Comparison of ENCODE assay signal across 8 cellular contexts in the genomic region with DNA sequence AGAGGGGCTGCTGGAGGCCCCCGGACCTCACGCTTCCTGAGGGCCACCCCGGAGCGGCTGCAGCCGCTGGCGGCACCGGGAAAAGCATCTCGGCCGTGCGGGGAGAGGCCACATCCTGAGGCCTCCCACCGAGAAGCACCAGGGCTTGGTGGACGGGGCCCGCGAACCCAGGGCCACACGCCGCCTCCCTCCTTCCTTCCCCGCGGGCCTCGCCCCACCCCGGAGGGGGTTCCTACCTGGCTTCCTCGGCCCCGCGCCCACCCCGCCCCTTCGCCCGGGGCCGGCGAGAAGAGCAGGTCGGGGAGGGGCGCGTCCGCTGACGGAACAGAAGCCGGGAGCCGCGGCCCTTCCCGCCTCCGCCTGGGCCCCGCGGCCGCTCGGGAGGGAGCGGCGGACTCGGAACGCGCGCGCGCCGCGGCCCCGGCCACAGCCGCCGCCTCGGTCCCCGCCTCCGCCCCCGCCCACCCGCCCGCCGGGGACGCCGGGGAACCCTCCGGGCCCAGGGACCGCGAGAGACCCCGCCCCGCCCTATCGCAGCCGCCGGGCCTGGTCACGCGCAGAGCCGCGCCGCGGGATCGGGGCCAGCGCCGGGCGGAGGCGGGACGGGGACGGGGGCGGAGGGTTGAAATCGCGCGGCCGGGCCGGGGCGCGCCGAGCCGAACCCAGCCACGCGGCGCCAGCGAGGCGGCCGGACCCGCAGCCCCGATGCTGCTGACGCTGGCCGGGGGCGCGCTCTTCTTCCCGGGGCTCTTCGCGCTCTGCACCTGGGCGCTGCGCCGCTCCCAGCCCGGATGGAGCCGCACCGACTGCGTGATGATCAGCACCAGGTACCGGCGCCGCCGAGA. TPM values are rescaled to one million over a fixed set of nuclear protein-coding genes. Genes with fewer than 3 reads are reported as not detected.
DNase-seq lines count a peak whose midpoint lies in the region; ATAC-seq, FAIRE-seq and TF ChIP-seq lines count a peak whose summit lies in the region.

A gene (plus strand): TSS at position 654 of the 845 bp plus-strand sequence. CDS start 52 bp downstream, at position 706.

- peak; percentile 94 for DNase-seq in H7
- peak; percentile 55 for DNase-seq in NCI-H2171 treated with DMSO at 0.1 percent for 48 hours (lab: John Stamatoyannopoulos, UW)
- DNase-seq in activated CD8-positive, alpha-beta memory T cell treated with anti-CD3 and anti-CD28 coated beads, Interleukin-2, amount 50 U/mL, for 48 hours = peak; percentile 78
- DNase-seq in endothelial cell of umbilical vein (ENCODE audit: low read depth, low spot score) = peak; percentile 35
- DNase-seq in mesenteric fat pad (ENCODE audit: low spot score) = peak; percentile 91
- DNase-seq in stimulated activated naive CD8-positive, alpha-beta T cell treated with anti-CD3 and anti-CD28 coated beads, Interleukin-15, Interleukin-2, amounts not matched to agents 100 U/mL and 50 U/mL, for 24 hours = peak; percentile 73
- no peak for DNase-seq in inferior parietal cortex (ENCODE audit: extremely low spot score)

- peak within 1 kb of the TSS; percentile 96 for H3K9ac ChIP-seq in ES-I3 (ENCODE audit: low read depth, low read length)
- peak within 1 kb of the TSS; percentile 76 for H3K9ac ChIP-seq in endothelial cell of umbilical vein (replicated peaks; ENCODE audit: extremely low read depth, insufficient read depth, low read length)

- POLR2A ChIA-PET in endothelial cell of umbilical vein (lab: Charles Lee) = no interaction called here

- no peaks in the 10 kb centered on the region for H3K9me1 ChIP-seq in endothelial cell of umbilical vein (replicated peaks; ENCODE audit: control insufficient read depth, extremely low read depth, insufficient read depth, low read length)

- no peaks in the 10 kb centered on the region for H3K9me3 ChIP-seq in ES-I3 (ENCODE audit: control insufficient read depth, insufficient read depth, low read length)
- no peaks in the 10 kb centered on the region for H3K9me3 ChIP-seq in endothelial cell of umbilical vein (replicated peaks; ENCODE audit: control insufficient read depth, insufficient read depth, low read length)

- peaks cover 32% of the 10 kb centered on the region for H3K79me2 ChIP-seq in endothelial cell of umbilical vein (ENCODE audit: control insufficient read depth, insufficient read depth, low read length)

- peak within 1 kb of the TSS; percentile 98 for H3K4me2 ChIP-seq in endothelial cell of umbilical vein (ENCODE audit: insufficient read depth, low read length)

- H3K27ac ChIP-seq in endothelial cell of umbilical vein (ENCODE audit: insufficient read depth, low read depth, low read length) = peak within 1 kb of the TSS; percentile 59

- H2AFZ ChIP-seq in endothelial cell of umbilical vein (ENCODE audit: low read depth, low read length) = peak within 1 kb of the TSS; percentile 82

- peak; percentile 71 for ATAC-seq in stimulated activated naive CD8-positive, alpha-beta T cell treated with anti-CD3 and anti-CD28 coated beads, Interleukin-15, Interleukin-2, amounts not matched to agents 100 U/mL and 50 U/mL, for 24 hours

- no peaks in the 10 kb centered on the region for H3K36me3 ChIP-seq in ES-I3 (ENCODE audit: insufficient read depth, low read length)
- no peaks in the 10 kb centered on the region; the same call in 1 of the 2 replicates for H3K36me3 ChIP-seq in H7 (replicated peaks; ENCODE audit: control insufficient read depth, insufficient read depth, low read length)
- no peaks in the 10 kb centered on the region for H3K36me3 ChIP-seq in endothelial cell of umbilical vein (ENCODE audit: control insufficient read depth in 2 of 2, extremely low read depth in 1 of 2, insufficient read depth in 2 of 2, low read length in 2 of 2)

- CTCF ChIA-PET in endothelial cell of umbilical vein (lab: Charles Lee) = interaction anchor here (0.6 to 1.4 kb wide), 2 partner anchors 248 to 320 kb away, joined by 4 to 8 read pairs; a partner anchor contains a TSS

- no peaks in the 10 kb centered on the region for H4K20me1 ChIP-seq in endothelial cell of umbilical vein (replicated peaks; ENCODE audit: control insufficient read depth, extremely low read depth, insufficient read depth, low read length)

- intact Hi-C loops in endothelial cell of umbilical vein (cut with micrococcal nuclease) = no loop called here

- BruUV-seq in endothelial cell of umbilical vein (replicated peaks; lab: Mats Ljungman, UMichigan) = no TSS peak

- H3K4me3 ChIP-seq in H7 (ENCODE audit: insufficient read depth, low read depth, low read length) (peak within 1 kb of the TSS; percentile 77), endothelial cell of umbilical vein (replicated peaks in 1 of 3; ENCODE audit: insufficient read depth in 1 of 3, low read depth in 1 of 3, low read length in 3 of 3) (peak within 1 kb of the TSS; percentile 87 to 98 (median 91))

- H3K27me3 ChIP-seq in H7 (ENCODE audit: control insufficient read depth, insufficient read depth, low read length) = peaks cover 3% of the 10 kb centered on the region
- H3K27me3 ChIP-seq in endothelial cell of umbilical vein (ENCODE audit: control insufficient read depth in 2 of 2, insufficient read depth in 2 of 2, low read length in 2 of 2) = no peaks in the 10 kb centered on the region

- peak; percentile 56 for TF ChIP-seq POLR2A in endothelial cell of umbilical vein (IDR thresholded peaks at IDR 0.05; ENCODE audit: low read depth, low read length)

- TF ChIP-seq CTCF in endothelial cell of umbilical vein (IDR thresholded peaks at IDR 0.05; ENCODE audit: extremely low read depth in 1 of 2, insufficient read depth in 1 of 2, low read depth in 1 of 2, low read length in 2 of 2) = no peak

- H3K4me1 ChIP-seq in ES-I3 (ENCODE audit: insufficient read depth, low read length) = peaks cover 12% of the 10 kb centered on the region; the same call in 1 of the 2 replicates
- H3K4me1 ChIP-seq in endothelial cell of umbilical vein (ENCODE audit: control insufficient read depth, extremely low read depth, insufficient read depth, low read length) = peaks cover 15% of the 10 kb centered on the region

- dilution Hi-C loops in endothelial cell of umbilical vein (cut with MboI; ENCODE audit: extremely low pct_ligation_motif_present, low sequenced_read_pairs) = no loop called here

- FAIRE-seq in endothelial cell of umbilical vein (lab: Jason Lieb, UNC) = no peak

TF ChIP-seq in endothelial cell of umbilical vein, 7 proteins besides CTCF, POLR2A, EP300 and RAD21:
- TF ChIP-seq MYC (IDR thresholded peaks at IDR 0.05; ENCODE audit: low read depth, low read length) (no peak), POLR2AphosphoS5 (IDR thresholded peaks at IDR 0.05; ENCODE audit: insufficient read depth, low read depth, low read length) (peak; percentile 59)

RNA-seq across cellular contexts. Expression of the gene that starts here (rescaled TPM):
- 11.0 and 12.4 TPM in 2 replicates for total RNA-seq in H7 (2014; rRNA removed; shearing (Covaris generic))
- total RNA-seq in endothelial cell of umbilical vein (29.8 and 36.6 TPM in 2 replicates), mesenteric fat pad (11.5 TPM)
- 54.1 and 65.5 TPM in 2 replicates for polyA plus RNA-seq in endothelial cell of umbilical vein
- 37.9 and 41.5 TPM in 2 replicates for polyA plus RNA-seq in endothelial cell of umbilical vein (2011; cell fraction: cytosol; rRNA removed)
- 22.2 and 22.6 TPM in 2 replicates for polyA plus RNA-seq in endothelial cell of umbilical vein (2011; cell fraction: nucleus; rRNA removed)
- 31.8 and 34.3 TPM in 2 replicates for polyA plus RNA-seq in endothelial cell of umbilical vein (2012)
- polyA minus RNA-seq in endothelial cell of umbilical vein = 51.1 and 65.3 TPM in 2 replicates
- 26.2 TPM for polyA minus RNA-seq in endothelial cell of umbilical vein (2011; cell fraction: cytosol; rRNA and poly(A)+ RNA removed)
- polyA minus RNA-seq in endothelial cell of umbilical vein (2011; cell fraction: nucleus; rRNA and poly(A)+ RNA removed) = 9.3 and 9.6 TPM in 2 replicates
